Comparison of ENCODE assay signal across 1 cellular context in genomic region chr11:36594316-36594989, GRCh38.
A peak's percentile ranks its signal among the peaks of the same experiment; 100 is the strongest.
TF ChIP-seq lines count a peak whose summit lies in the region.

A gene with protein sequence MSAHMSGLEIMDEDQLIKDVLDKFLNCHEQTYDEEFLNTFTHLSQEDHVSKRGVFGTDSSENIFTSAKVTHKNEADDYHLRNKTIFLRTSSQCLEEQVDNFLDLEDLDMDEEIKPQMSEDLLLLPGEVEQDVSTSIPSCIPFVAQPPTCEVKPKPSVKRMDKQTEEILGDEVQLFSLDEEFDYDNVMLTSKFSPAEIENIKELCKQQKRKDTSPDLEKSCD (plus strand): TSS chr11:36594502. CDS start chr11:36610104, 15,602 bp downstream.

TF ChIP-seq in HepG2, 621 proteins besides CTCF, POLR2A, EP300 and RAD21 (continued from another document and continues in another):
- TF ChIP-seq ELF1 (CRISPR knock-in tag; IDR thresholded peaks at IDR 0.05) (peak; percentile 78), HDAC1 (CRISPR knock-in tag; IDR thresholded peaks at IDR 0.05) (peak; percentile 61), MED8 (CRISPR knock-in tag; IDR thresholded peaks at IDR 0.05; ENCODE audit: insufficient replicate concordance) (no peak), ATF1 (CRISPR knock-in tag; IDR thresholded peaks at IDR 0.05) (peak; percentile 71), IKZF4 (CRISPR knock-in tag; IDR thresholded peaks at IDR 0.05; ENCODE audit: borderline replicate concordance, low read depth, not compliant biosample characterization) (no peak), ZNF639 (CRISPR knock-in tag; conservative IDR thresholded peaks at IDR 0.05) (0 out of 2 replicates have a peak, but pooled peaks have one; percentile 38), LRRFIP1 (CRISPR knock-in tag; conservative IDR thresholded peaks at IDR 0.05) (no peak), LCORL (IDR thresholded peaks at IDR 0.05) (peak; percentile 55; the same call in 1 of the 2 replicates), LCORL (CRISPR knock-in tag; IDR thresholded peaks at IDR 0.05) (no peak), EZH2 (conservative IDR thresholded peaks at IDR 0.05; ENCODE audit: low read depth, low read length) (no peak), ZFP36L2 (CRISPR knock-in tag; IDR thresholded peaks at IDR 0.05) (no peak), NFE2 (CRISPR knock-in tag; IDR thresholded peaks at IDR 0.05) (0 out of 2 replicates have a peak, but pooled peaks have one; percentile 17), ZNF777 (CRISPR knock-in tag; IDR thresholded peaks at IDR 0.05) (peak; percentile 53; the same call in 1 of the 2 replicates), ELF4 (CRISPR knock-in tag; IDR thresholded peaks at IDR 0.05; ENCODE audit: borderline replicate concordance) (0 out of 2 replicates have a peak, but pooled peaks have one; percentile 55), NPAS2 (CRISPR knock-in tag; IDR thresholded peaks at IDR 0.05; ENCODE audit: borderline replicate concordance) (no peak), ZMYM2 (CRISPR knock-in tag; IDR thresholded peaks at IDR 0.05) (no peak), SOX13 (IDR thresholded peaks at IDR 0.05) (no peak), SOX13 (CRISPR knock-in tag; conservative IDR thresholded peaks at IDR 0.05 in 1 of 2, IDR thresholded peaks at IDR 0.05 in 1 of 2) (peak in 1 of 2 experiments; percentile 16; a peak in 1 of 4 replicates), ZNF274 (CRISPR knock-in tag; IDR thresholded peaks at IDR 0.05) (peak; percentile 61; the same call in 1 of the 2 replicates), ZNF891 (CRISPR knock-in tag; IDR thresholded peaks at IDR 0.05) (no peak), TMF1 (CRISPR knock-in tag; IDR thresholded peaks at IDR 0.05; ENCODE audit: low read depth) (no peak), SKI (IDR thresholded peaks at IDR 0.05; ENCODE audit: partially characterized antibody) (peak; percentile 11), ZNF616 (CRISPR knock-in tag; IDR thresholded peaks at IDR 0.05; ENCODE audit: low read depth) (peak; percentile 43; the same call in 1 of the 2 replicates), ZFP90 (CRISPR knock-in tag; IDR thresholded peaks at IDR 0.05; ENCODE audit: borderline replicate concordance) (0 out of 2 replicates have a peak, but pooled peaks have one; percentile 45), PRDM4 (CRISPR knock-in tag; IDR thresholded peaks at IDR 0.05; ENCODE audit: borderline replicate concordance) (no peak), CREB1 (IDR thresholded peaks at IDR 0.05) (peak; percentile 43; the same call in 1 of the 2 replicates), CREB1 (CRISPR knock-in tag; IDR thresholded peaks at IDR 0.05) (peak; percentile 89), TP53 (CRISPR knock-in tag; conservative IDR thresholded peaks at IDR 0.05) (peak; percentile 86; the same call in 1 of the 2 replicates), E2F1 (CRISPR knock-in tag; IDR thresholded peaks at IDR 0.05) (no peak), ETV5 (CRISPR knock-in tag; IDR thresholded peaks at IDR 0.05; ENCODE audit: borderline replicate concordance) (peak; percentile 10; the same call in 1 of the 2 replicates), ZNF33B (CRISPR knock-in tag; IDR thresholded peaks at IDR 0.05) (no peak), ZNF33A (CRISPR knock-in tag; IDR thresholded peaks at IDR 0.05; ENCODE audit: borderline replicate concordance) (peak; percentile 79; the same call in 1 of the 2 replicates), GATAD1 (CRISPR knock-in tag; IDR thresholded peaks at IDR 0.05) (peak; percentile 95), ZSCAN20 (CRISPR knock-in tag; IDR thresholded peaks at IDR 0.05; ENCODE audit: borderline replicate concordance) (0 out of 2 replicates have a peak, but pooled peaks have one; percentile 60), YEATS2 (CRISPR knock-in tag; IDR thresholded peaks at IDR 0.05; ENCODE audit: borderline replicate concordance) (peak; percentile 87), ELF3 (CRISPR knock-in tag; IDR thresholded peaks at IDR 0.05) (peak; percentile 48; the same call in 1 of the 2 replicates)
- TF ChIP-seq, protein P1, sequence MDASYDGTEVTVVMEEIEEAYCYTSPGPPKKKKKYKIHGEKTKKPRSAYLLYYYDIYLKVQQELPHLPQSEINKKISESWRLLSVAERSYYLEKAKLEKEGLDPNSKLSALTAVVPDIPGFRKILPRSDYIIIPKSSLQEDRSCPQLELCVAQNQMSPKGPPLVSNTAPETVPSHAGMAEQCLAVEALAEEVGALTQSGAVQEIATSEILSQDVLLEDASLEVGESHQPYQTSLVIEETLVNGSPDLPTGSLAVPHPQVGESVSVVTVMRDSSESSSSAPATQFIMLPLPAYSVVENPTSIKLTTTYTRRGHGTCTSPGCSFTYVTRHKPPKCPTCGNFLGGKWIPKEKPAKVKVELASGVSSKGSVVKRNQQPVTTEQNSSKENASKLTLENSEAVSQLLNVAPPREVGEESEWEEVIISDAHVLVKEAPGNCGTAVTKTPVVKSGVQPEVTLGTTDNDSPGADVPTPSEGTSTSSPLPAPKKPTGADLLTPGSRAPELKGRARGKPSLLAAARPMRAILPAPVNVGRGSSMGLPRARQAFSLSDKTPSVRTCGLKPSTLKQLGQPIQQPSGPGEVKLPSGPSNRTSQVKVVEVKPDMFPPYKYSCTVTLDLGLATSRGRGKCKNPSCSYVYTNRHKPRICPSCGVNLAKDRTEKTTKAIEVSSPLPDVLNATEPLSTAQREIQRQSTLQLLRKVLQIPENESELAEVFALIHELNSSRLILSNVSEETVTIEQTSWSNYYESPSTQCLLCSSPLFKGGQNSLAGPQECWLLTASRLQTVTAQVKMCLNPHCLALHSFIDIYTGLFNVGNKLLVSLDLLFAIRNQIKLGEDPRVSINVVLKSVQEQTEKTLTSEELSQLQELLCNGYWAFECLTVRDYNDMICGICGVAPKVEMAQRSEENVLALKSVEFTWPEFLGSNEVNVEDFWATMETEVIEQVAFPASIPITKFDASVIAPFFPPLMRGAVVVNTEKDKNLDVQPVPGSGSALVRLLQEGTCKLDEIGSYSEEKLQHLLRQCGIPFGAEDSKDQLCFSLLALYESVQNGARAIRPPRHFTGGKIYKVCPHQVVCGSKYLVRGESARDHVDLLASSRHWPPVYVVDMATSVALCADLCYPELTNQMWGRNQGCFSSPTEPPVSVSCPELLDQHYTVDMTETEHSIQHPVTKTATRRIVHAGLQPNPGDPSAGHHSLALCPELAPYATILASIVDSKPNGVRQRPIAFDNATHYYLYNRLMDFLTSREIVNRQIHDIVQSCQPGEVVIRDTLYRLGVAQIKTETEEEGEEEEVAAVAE (CRISPR knock-in tag; IDR thresholded peaks at IDR 0.05; ENCODE audit: borderline replicate concordance) = peak; percentile 81; the same call in 1 of the 2 replicates
- TF ChIP-seq, protein P2, sequence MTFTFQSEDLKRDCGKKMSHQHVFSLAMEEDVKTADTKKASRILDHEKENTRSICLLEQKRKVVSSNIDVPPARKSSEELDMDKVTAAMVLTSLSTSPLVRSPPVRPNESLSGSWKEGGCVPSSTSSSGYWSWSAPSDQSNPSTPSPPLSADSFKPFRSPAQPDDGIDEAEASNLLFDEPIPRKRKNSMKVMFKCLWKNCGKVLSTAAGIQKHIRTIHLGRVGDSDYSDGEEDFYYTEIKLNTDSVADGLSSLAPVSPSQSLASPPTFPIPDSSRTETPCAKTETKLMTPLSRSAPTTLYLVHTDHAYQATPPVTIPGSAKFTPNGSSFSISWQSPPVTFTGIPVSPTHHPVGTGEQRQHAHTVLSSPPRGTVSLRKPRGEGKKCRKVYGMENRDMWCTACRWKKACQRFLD (CRISPR knock-in tag; IDR thresholded peaks at IDR 0.05; ENCODE audit: borderline replicate concordance) = no peak
- TF ChIP-seq, protein P3, sequence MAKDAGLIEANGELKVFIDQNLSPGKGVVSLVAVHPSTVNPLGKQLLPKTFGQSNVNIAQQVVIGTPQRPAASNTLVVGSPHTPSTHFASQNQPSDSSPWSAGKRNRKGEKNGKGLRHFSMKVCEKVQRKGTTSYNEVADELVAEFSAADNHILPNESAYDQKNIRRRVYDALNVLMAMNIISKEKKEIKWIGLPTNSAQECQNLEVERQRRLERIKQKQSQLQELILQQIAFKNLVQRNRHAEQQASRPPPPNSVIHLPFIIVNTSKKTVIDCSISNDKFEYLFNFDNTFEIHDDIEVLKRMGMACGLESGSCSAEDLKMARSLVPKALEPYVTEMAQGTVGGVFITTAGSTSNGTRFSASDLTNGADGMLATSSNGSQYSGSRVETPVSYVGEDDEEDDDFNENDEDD (CRISPR knock-in tag; IDR thresholded peaks at IDR 0.05; ENCODE audit: borderline replicate concordance) = peak; percentile 59; the same call in 1 of the 2 replicates
- TF ChIP-seq, protein P4, sequence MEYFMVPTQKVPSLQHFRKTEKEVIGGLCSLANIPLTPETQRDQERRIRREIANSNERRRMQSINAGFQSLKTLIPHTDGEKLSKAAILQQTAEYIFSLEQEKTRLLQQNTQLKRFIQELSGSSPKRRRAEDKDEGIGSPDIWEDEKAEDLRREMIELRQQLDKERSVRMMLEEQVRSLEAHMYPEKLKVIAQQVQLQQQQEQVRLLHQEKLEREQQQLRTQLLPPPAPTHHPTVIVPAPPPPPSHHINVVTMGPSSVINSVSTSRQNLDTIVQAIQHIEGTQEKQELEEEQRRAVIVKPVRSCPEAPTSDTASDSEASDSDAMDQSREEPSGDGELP (IDR thresholded peaks at IDR 0.05; ENCODE audit: borderline replicate concordance, low read depth) = peak; percentile 71; the same call in 1 of the 2 replicates
- TF ChIP-seq, protein P5, sequence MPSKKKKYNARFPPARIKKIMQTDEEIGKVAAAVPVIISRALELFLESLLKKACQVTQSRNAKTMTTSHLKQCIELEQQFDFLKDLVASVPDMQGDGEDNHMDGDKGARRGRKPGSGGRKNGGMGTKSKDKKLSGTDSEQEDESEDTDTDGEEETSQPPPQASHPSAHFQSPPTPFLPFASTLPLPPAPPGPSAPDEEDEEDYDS (CRISPR knock-in tag; IDR thresholded peaks at IDR 0.05) = peak; percentile 55; the same call in 1 of the 2 replicates
- TF ChIP-seq, protein P6, sequence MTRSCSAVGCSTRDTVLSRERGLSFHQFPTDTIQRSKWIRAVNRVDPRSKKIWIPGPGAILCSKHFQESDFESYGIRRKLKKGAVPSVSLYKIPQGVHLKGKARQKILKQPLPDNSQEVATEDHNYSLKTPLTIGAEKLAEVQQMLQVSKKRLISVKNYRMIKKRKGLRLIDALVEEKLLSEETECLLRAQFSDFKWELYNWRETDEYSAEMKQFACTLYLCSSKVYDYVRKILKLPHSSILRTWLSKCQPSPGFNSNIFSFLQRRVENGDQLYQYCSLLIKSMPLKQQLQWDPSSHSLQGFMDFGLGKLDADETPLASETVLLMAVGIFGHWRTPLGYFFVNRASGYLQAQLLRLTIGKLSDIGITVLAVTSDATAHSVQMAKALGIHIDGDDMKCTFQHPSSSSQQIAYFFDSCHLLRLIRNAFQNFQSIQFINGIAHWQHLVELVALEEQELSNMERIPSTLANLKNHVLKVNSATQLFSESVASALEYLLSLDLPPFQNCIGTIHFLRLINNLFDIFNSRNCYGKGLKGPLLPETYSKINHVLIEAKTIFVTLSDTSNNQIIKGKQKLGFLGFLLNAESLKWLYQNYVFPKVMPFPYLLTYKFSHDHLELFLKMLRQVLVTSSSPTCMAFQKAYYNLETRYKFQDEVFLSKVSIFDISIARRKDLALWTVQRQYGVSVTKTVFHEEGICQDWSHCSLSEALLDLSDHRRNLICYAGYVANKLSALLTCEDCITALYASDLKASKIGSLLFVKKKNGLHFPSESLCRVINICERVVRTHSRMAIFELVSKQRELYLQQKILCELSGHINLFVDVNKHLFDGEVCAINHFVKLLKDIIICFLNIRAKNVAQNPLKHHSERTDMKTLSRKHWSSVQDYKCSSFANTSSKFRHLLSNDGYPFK (CRISPR knock-in tag; IDR thresholded peaks at IDR 0.05; ENCODE audit: borderline replicate concordance) = peak; percentile 34; the same call in 1 of the 2 replicates
